Comparison of ENCODE assay signal across 9 cellular contexts in the genomic region with DNA sequence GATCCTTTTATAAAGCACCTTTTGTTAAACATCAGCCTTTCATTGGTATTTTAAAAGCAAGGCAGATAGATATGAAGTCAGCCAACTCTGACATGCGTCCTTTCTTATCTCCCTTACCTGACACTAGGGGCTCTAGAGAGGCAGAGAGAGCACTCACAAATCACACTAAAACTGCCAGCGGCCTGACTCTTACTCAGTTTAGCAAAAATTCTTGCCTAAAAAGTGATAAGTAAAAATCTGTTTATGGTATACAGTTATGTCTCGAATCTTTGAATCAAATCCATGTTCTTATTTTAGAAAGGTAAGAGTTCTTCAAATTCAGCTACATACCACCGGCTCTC. TPM values are rescaled to one million over a fixed set of nuclear protein-coding genes. Genes with fewer than 3 reads are reported as not detected.
A peak's percentile ranks its signal among the peaks of the same experiment; 100 is the strongest.
DNase-seq lines count a peak whose midpoint lies in the region; FAIRE-seq and TF ChIP-seq lines count a peak whose summit lies in the region.
"Had no signal": no experiment of that assay in that cellular context is flagged by ENCODE, and none has a peak within 500 bp of the region (broad histone marks: within the 10 kb centered on the region; RNA-seq: fewer than 3 reads in every experiment).

No MANE protein-coding gene starts in this region.

- no peak overlapping the region for H3K4me2 ChIP-seq in keratinocyte (ENCODE audit: control insufficient read depth, extremely low read depth, insufficient read depth, low read depth, low read length)

- in situ Hi-C loops in SK-MEL-5 (cut with HindIII; ENCODE audit: low pct_unique_long_range_greater_than_20kb, low sequenced_read_pairs), result no loop called here

- H3K4me3 ChIP-seq in BJ (ENCODE audit: low read depth, low read length), result no peak overlapping the region
- H3K4me3 ChIP-seq in H7 (ENCODE audit: insufficient read depth, low read depth, low read length), result no peak overlapping the region
- H3K4me3 ChIP-seq in keratinocyte (ENCODE audit: control insufficient read depth in 2 of 3, extremely low read depth in 1 of 3, insufficient read depth in 2 of 3, low read depth in 1 of 3, low read length in 3 of 3), result no peak overlapping the region
- H3K4me3 ChIP-seq in uterus, result no peak overlapping the region

- intact Hi-C loops in uterus (cut with DNase I; ENCODE audit: low total_unique reads), result no loop called here

- no peaks in the 10 kb centered on the region for H4K20me1 ChIP-seq in keratinocyte (ENCODE audit: control insufficient read depth, extremely low read depth, insufficient read depth, low read length)

- TF ChIP-seq POLR2A in uterus (IDR thresholded peaks at IDR 0.05), result no peak
- TF ChIP-seq POLR2A in GM12891 (IDR thresholded peaks at IDR 0.05; ENCODE audit: low read depth, low read length), result no peak

- H3K27me3 ChIP-seq in BJ (ENCODE audit: control insufficient read depth, insufficient read depth, low read length), result no peaks in the 10 kb centered on the region
- H3K27me3 ChIP-seq in H7 (ENCODE audit: control insufficient read depth, insufficient read depth, low read length), result no peaks in the 10 kb centered on the region
- H3K27me3 ChIP-seq in keratinocyte (ENCODE audit: control insufficient read depth, extremely low read depth, insufficient read depth, low read length), result no peaks in the 10 kb centered on the region
- H3K27me3 ChIP-seq in uterus, result no peaks in the 10 kb centered on the region

- POLR2A ChIA-PET in BJ (lab: Charles Lee), result no interaction called here

- H2AFZ ChIP-seq in keratinocyte (ENCODE audit: control insufficient read depth, low read length), result no peak overlapping the region

- CTCF ChIA-PET in BJ (lab: Yijun Ruan, JAX), result interaction anchor here (1.1 kb wide), 1 partner anchor 13 kb away, joined by 3 read pairs; no protein-coding TSS in a partner anchor

- H3K27ac ChIP-seq in keratinocyte (ENCODE audit: control insufficient read depth, insufficient read depth, low read length), result no peak overlapping the region
- no peak overlapping the region for H3K27ac ChIP-seq in uterus

- TF ChIP-seq CTCF in BJ (IDR thresholded peaks at IDR 0.05; ENCODE audit: insufficient read depth, low read depth, low read length), result peak; percentile 33; the same call in 1 of the 2 replicates
- peak; percentile 18 to 50 (median 34) for TF ChIP-seq CTCF in keratinocyte (optimal IDR thresholded peaks at IDR 0.05 in 1 of 3, IDR thresholded peaks at IDR 0.05 in 1 of 3, conservative IDR thresholded peaks at IDR 0.05 in 1 of 3; ENCODE audit: extremely low read depth in 1 of 3, insufficient read depth in 2 of 3, low read length in 3 of 3)
- TF ChIP-seq CTCF in uterus (IDR thresholded peaks at IDR 0.05), result no peak

- H3K9ac ChIP-seq in keratinocyte (ENCODE audit: control insufficient read depth, extremely low read depth, insufficient read depth, low read length), result no peak overlapping the region

- H3K36me3 ChIP-seq in BJ (ENCODE audit: control insufficient read depth, insufficient read depth, low read length) (no peaks in the 10 kb centered on the region), H7 (replicated peaks; ENCODE audit: control insufficient read depth, insufficient read depth, low read length) (no peaks in the 10 kb centered on the region), keratinocyte (ENCODE audit: control insufficient read depth in 2 of 2, extremely low read depth in 1 of 2, insufficient read depth in 2 of 2, low read length in 2 of 2) (no peaks in the 10 kb centered on the region), uterus (no peaks in the 10 kb centered on the region)

- no peaks in the 10 kb centered on the region for H3K9me3 ChIP-seq in keratinocyte (ENCODE audit: control insufficient read depth, low read depth, low read length)
- H3K9me3 ChIP-seq in uterus, result no peaks in the 10 kb centered on the region

- H3K4me1 ChIP-seq in keratinocyte (ENCODE audit: control insufficient read depth, extremely low read depth, insufficient read depth, low read length) (no peaks in the 10 kb centered on the region), uterus (no peaks in the 10 kb centered on the region)

- dilution Hi-C loops in keratinocyte (cut with MboI; ENCODE audit: extremely low pct_ligation_motif_present, low sequenced_read_pairs), result no loop called here

- FAIRE-seq in keratinocyte (lab: Jason Lieb, UNC) (no peak), GM12891 (lab: Jason Lieb, UNC) (no peak)

- no peaks in the 10 kb centered on the region for H3K9me1 ChIP-seq in keratinocyte (ENCODE audit: control insufficient read depth, extremely low read depth, insufficient read depth, low read length)

- no peak for DNase-seq in BJ (ENCODE audit: low read depth)
- peak; percentile 62 for DNase-seq in H7
- DNase-seq in SK-MEL-5 (ENCODE audit: low read depth, low spot score), result peak; percentile 26
- no peak for DNase-seq in keratinocyte (ENCODE audit: low read depth, low spot score)
- no peak for DNase-seq in NCI-H2029 (lab: John Stamatoyannopoulos, UW)
- DNase-seq in uterus, result no peak
- no peak for DNase-seq in NCI-H510A treated with DMSO at 0.1 percent for 48 hours (lab: John Stamatoyannopoulos, UW)
- DNase-seq in GM12891 (ENCODE audit: insufficient read length, low spot score), result no peak

- no peaks in the 10 kb centered on the region for H3K79me2 ChIP-seq in keratinocyte (ENCODE audit: control insufficient read depth, insufficient read depth, low read length)

RNA-seq across cellular contexts. Expression of gene TDRD6, which starts 10.4 kb away (rescaled TPM):
- polyA plus RNA-seq in BJ (2011; rRNA removed), result not detected in 2 replicates
- polyA minus RNA-seq in BJ (2011; rRNA and poly(A)+ RNA removed), result not detected in 2 replicates
- not detected in 2 replicates for total RNA-seq in H7 (2014; rRNA removed; shearing (Covaris generic))
- 0.05 TPM in 1 of 2 replicates, not detected in the other for total RNA-seq in SK-MEL-5 (2014; rRNA removed; shearing (Covaris generic))
- polyA plus RNA-seq in SK-MEL-5 (2015; cell fraction: cytosol; rRNA removed), result not detected in 2 replicates
- polyA plus RNA-seq in SK-MEL-5 (2015; cell fraction: nucleus; rRNA removed), result 0.19 and 0.39 TPM in 2 replicates
- 0.01 to 0.25 TPM (median 0.23 TPM) in 3 replicates for polyA plus RNA-seq in keratinocyte
- 2.6 TPM for polyA plus RNA-seq in keratinocyte (2011; ENCODE audit: low read depth)
- 0.01 and 0.02 TPM in 2 replicates for polyA plus RNA-seq in keratinocyte (2011; cell fraction: cytosol; rRNA removed)
- 0.75 and 1.1 TPM in 2 replicates for polyA plus RNA-seq in keratinocyte (2011; cell fraction: nucleus; rRNA removed)
- polyA plus RNA-seq in keratinocyte (2012; ENCODE audit: low replicate concordance), result 0.22 and 0.32 TPM in 2 replicates
- polyA minus RNA-seq in keratinocyte, result 0.16 TPM in 2 of 3 replicates, not detected in the other
- not detected for polyA minus RNA-seq in keratinocyte (2011; cell fraction: cytosol; rRNA and poly(A)+ RNA removed)
- polyA minus RNA-seq in keratinocyte (2011; cell fraction: nucleus; rRNA and poly(A)+ RNA removed), result 0.62 and 0.63 TPM in 2 replicates
- 1 to 10 TPM in 2 of 4 donors, under 1 TPM in 2; under 0.01 to 1.5 (median 0.75) TPM for total RNA-seq in uterus
- not detected for polyA plus RNA-seq in GM12891 (2012; ENCODE audit: low read depth, missing spikeins)

RNA-seq across cellular contexts. Expression of gene SLC25A27, which starts 24.5 kb away (rescaled TPM):
- 1.6 and 3.9 TPM in 2 replicates for polyA plus RNA-seq in BJ (2011; rRNA removed)
- polyA minus RNA-seq in BJ (2011; rRNA and poly(A)+ RNA removed), result 0.24 and 1.1 TPM in 2 replicates
- 0.28 and 0.52 TPM in 2 replicates for total RNA-seq in H7 (2014; rRNA removed; shearing (Covaris generic))
- total RNA-seq in SK-MEL-5 (2014; rRNA removed; shearing (Covaris generic)), result 2.1 and 6.5 TPM in 2 replicates
- polyA plus RNA-seq in SK-MEL-5 (2015; cell fraction: cytosol; rRNA removed), result 0.63 and 1.2 TPM in 2 replicates
- polyA plus RNA-seq in SK-MEL-5 (2015; cell fraction: nucleus; rRNA removed), result 204 and 214 TPM in 2 replicates
- 2.7 to 11.5 TPM (median 10.4 TPM) in 3 replicates for polyA plus RNA-seq in keratinocyte
- polyA plus RNA-seq in keratinocyte (2011; ENCODE audit: low read depth), result 8.5 TPM
- polyA plus RNA-seq in keratinocyte (2011; cell fraction: cytosol; rRNA removed), result 0.32 and 0.56 TPM in 2 replicates
- 48.2 and 53.7 TPM in 2 replicates for polyA plus RNA-seq in keratinocyte (2011; cell fraction: nucleus; rRNA removed)
- 2.2 and 9.6 TPM in 2 replicates for polyA plus RNA-seq in keratinocyte (2012; ENCODE audit: low replicate concordance)
- polyA minus RNA-seq in keratinocyte, result 0.13 to 10.5 TPM (median 3.2 TPM) in 3 replicates
- not detected for polyA minus RNA-seq in keratinocyte (2011; cell fraction: cytosol; rRNA and poly(A)+ RNA removed)
- 4.4 and 14.3 TPM in 2 replicates for polyA minus RNA-seq in keratinocyte (2011; cell fraction: nucleus; rRNA and poly(A)+ RNA removed)
- total RNA-seq in uterus, result 10 to 100 TPM; 24.6 to 47.2 (median 33.3) TPM
- not detected for polyA plus RNA-seq in GM12891 (2012; ENCODE audit: low read depth, missing spikeins)

RNA-seq across cellular contexts. Expression of gene CYP39A1, which starts 24.7 kb away (rescaled TPM):
- 0.05 TPM in 1 of 2 replicates, not detected in the other for polyA plus RNA-seq in BJ (2011; rRNA removed)
- not detected in 2 replicates for polyA minus RNA-seq in BJ (2011; rRNA and poly(A)+ RNA removed)
- 0.38 TPM in 1 of 2 replicates, not detected in the other for total RNA-seq in H7 (2014; rRNA removed; shearing (Covaris generic))
- 0.34 and 0.56 TPM in 2 replicates for total RNA-seq in SK-MEL-5 (2014; rRNA removed; shearing (Covaris generic))
- polyA plus RNA-seq in SK-MEL-5 (2015; cell fraction: cytosol; rRNA removed), result 0.20 and 1.1 TPM in 2 replicates
- polyA plus RNA-seq in SK-MEL-5 (2015; cell fraction: nucleus; rRNA removed), result 1.1 and 1.6 TPM in 2 replicates
- 0.77 to 1.6 TPM (median 1.5 TPM) in 3 replicates for polyA plus RNA-seq in keratinocyte
- 4.3 TPM for polyA plus RNA-seq in keratinocyte (2011; ENCODE audit: low read depth)
- 1.1 and 2.1 TPM in 2 replicates for polyA plus RNA-seq in keratinocyte (2011; cell fraction: cytosol; rRNA removed)
- polyA plus RNA-seq in keratinocyte (2011; cell fraction: nucleus; rRNA removed), result 1.8 TPM in 2 replicates
- 1.2 and 3.6 TPM in 2 replicates for polyA plus RNA-seq in keratinocyte (2012; ENCODE audit: low replicate concordance)
- 0.43 to 2.0 TPM (median 1.0 TPM) in 3 replicates for polyA minus RNA-seq in keratinocyte
- not detected for polyA minus RNA-seq in keratinocyte (2011; cell fraction: cytosol; rRNA and poly(A)+ RNA removed)
- 1.3 and 3.5 TPM in 2 replicates for polyA minus RNA-seq in keratinocyte (2011; cell fraction: nucleus; rRNA and poly(A)+ RNA removed)
- 10 to 100 TPM in 1 of 4 donors, 1 to 10 TPM in 3; 3.1 to 18.9 (median 3.9) TPM for total RNA-seq in uterus
- not detected for polyA plus RNA-seq in GM12891 (2012; ENCODE audit: low read depth, missing spikeins)

RNA-seq across cellular contexts. Expression of gene PLA2G7, which starts 57.9 kb away (rescaled TPM):
- not detected in 2 replicates for polyA plus RNA-seq in BJ (2011; rRNA removed)
- not detected in 2 replicates for polyA minus RNA-seq in BJ (2011; rRNA and poly(A)+ RNA removed)
- total RNA-seq in H7 (2014; rRNA removed; shearing (Covaris generic)), result 0.17 and 0.26 TPM in 2 replicates
- total RNA-seq in SK-MEL-5 (2014; rRNA removed; shearing (Covaris generic)), result 0.19 and 0.53 TPM in 2 replicates
- 0.05 and 0.23 TPM in 2 replicates for polyA plus RNA-seq in SK-MEL-5 (2015; cell fraction: cytosol; rRNA removed)
- 0.16 TPM in 1 of 2 replicates, not detected in the other for polyA plus RNA-seq in SK-MEL-5 (2015; cell fraction: nucleus; rRNA removed)
- 2.3 to 5.7 TPM (median 4.8 TPM) in 3 replicates for polyA plus RNA-seq in keratinocyte
- polyA plus RNA-seq in keratinocyte (2011; ENCODE audit: low read depth), result 0.92 TPM
- 3.2 and 5.3 TPM in 2 replicates for polyA plus RNA-seq in keratinocyte (2011; cell fraction: cytosol; rRNA removed)
- 2.4 and 3.6 TPM in 2 replicates for polyA plus RNA-seq in keratinocyte (2011; cell fraction: nucleus; rRNA removed)
- polyA plus RNA-seq in keratinocyte (2012; ENCODE audit: low replicate concordance), result 0.76 and 7.0 TPM in 2 replicates
- polyA minus RNA-seq in keratinocyte, result 1.4 to 3.3 TPM (median 1.9 TPM) in 3 replicates
- polyA minus RNA-seq in keratinocyte (2011; cell fraction: cytosol; rRNA and poly(A)+ RNA removed), result 3.1 TPM
- polyA minus RNA-seq in keratinocyte (2011; cell fraction: nucleus; rRNA and poly(A)+ RNA removed), result 1.2 and 3.1 TPM in 2 replicates
- total RNA-seq in uterus, result 1 to 10 TPM in 1 of 4 donors, not detected in 3; 3.9 TPM
- not detected for polyA plus RNA-seq in GM12891 (2012; ENCODE audit: low read depth, missing spikeins)
- total RNA-seq: myocyte had no signal

Comparison
In these comparisons a context has a peak if more than half of its experiments do, and no peak if none do; other contexts are left out.
1. DNase-seq: peak in H7 (single experiment) and SK-MEL-5 (single experiment); none in BJ (single experiment), keratinocyte (single experiment), NCI-H2029 (single experiment), uterus (0 of 2), NCI-H510A treated with DMSO at 0.1 percent for 48 hours (single experiment) and GM12891 (single experiment).
2. CTCF ChIP-seq: peak in BJ (single experiment) and keratinocyte (3 of 3); none in uterus (0 of 4).